29 cellular contexts compared by ENCODE assay signal in the genomic region with DNA sequence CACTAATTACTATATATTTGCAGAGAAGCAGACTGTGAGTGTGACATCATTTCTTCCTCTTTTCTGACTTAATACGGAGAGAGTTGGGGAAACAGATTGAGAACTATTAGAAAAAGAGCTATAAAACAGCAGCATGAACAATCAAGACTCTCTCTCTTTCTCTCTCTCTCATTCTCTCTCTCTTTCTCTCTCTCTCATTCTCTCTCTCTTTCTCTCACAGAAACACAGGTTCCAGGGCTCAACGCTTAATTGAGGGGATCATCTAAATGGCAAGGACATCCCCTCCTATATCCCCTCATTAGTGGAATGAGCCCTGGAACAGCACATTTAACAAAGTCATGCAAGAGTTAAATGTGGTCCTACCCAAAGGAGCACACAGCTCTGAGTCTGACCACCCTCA.
"Had no signal": no experiment of that assay in that cellular context is flagged by ENCODE, and none has a peak within 500 bp of the region (broad histone marks: within the 10 kb centered on the region; RNA-seq: fewer than 3 reads in every experiment).

No MANE protein-coding gene starts in this region.

- H3K27ac Mint-ChIP-seq: immature natural killer cell; nephron; stimulated activated naive CD8-positive, alpha-beta T cell treated with anti-CD3 and anti-CD28 coated beads, Interleukin-15, Interleukin-2, amounts not matched to agents 100 ng/mL and 50 ng/mL, for 24 hours; type B pancreatic cell had no signal

- H3K9me3 Mint-ChIP-seq: type B pancreatic cell had no signal

- FAIRE-seq: islet of Langerhans, pancreas had no signal

- H3K27me3 Mint-ChIP-seq: type B pancreatic cell had no signal

- H3K4me3 Mint-ChIP-seq: immature natural killer cell; naive thymus-derived CD4-positive, alpha-beta T cell; nephron; neural crest cell; stimulated activated naive CD8-positive, alpha-beta T cell treated with anti-CD3 and anti-CD28 coated beads, Interleukin-15, Interleukin-2, amounts not matched to agents 100 ng/mL and 50 ng/mL, for 24 hours; type B pancreatic cell had no signal

- H3K27ac ChIP-seq: left ventricle myocardium inferior, pancreas, prostate gland, skin epidermis, suprapubic skin, tibial artery, vagina had no signal

- H3K9me3 ChIP-seq: mucosa of descending colon, pancreas, prostate gland, suprapubic skin, thoracic aorta, tibial artery, vagina had no signal

- DNase-seq: hypothalamus; immature natural killer cell; left ventricle myocardium inferior; midbrain; mucosa of descending colon; naive thymus-derived CD4-positive, alpha-beta T cell; nucleus accumbens; pancreas; posterior cingulate gyrus; retina; right cardiac atrium; stimulated activated CD4-positive, alpha-beta T cell treated with anti-CD3 and anti-CD28 coated beads, Interleukin-12 subunit alpha, Interleukin-12 subunit beta, amount 100 ng/mL, for 4 hours; stimulated activated CD4-positive, alpha-beta T cell treated with anti-CD3 and anti-CD28 coated beads, Interleukin-15, amount 100 ng/mL, for 24 hours; stimulated activated CD4-positive, alpha-beta T cell treated with anti-CD3 and anti-CD28 coated beads, Interleukin-2, amount 100 ng/mL, for 24 hours; stimulated activated CD4-positive, alpha-beta T cell treated with anti-CD3 and anti-CD28 coated beads, Interleukin-4, amount 100 ng/mL, for 1 hour; stimulated activated naive CD4-positive, alpha-beta T cell; tibial artery had no signal

- H3K4me3 ChIP-seq: left ventricle myocardium inferior, lung, mucosa of descending colon, pancreas, prostate gland, skin epidermis, suprapubic skin, thoracic aorta, tibial artery, vagina had no signal

- H3K4me1 ChIP-seq: left ventricle myocardium inferior, pancreas, prostate gland, vagina had no signal

- H3K36me3 Mint-ChIP-seq: immature natural killer cell; naive thymus-derived CD4-positive, alpha-beta T cell; type B pancreatic cell had no signal

- ATAC-seq: mucosa of descending colon; naive thymus-derived CD4-positive, alpha-beta T cell; pancreas; right cardiac atrium; sciatic nerve had no signal

- H3K36me3 ChIP-seq: left ventricle myocardium inferior, pancreas, prostate gland, suprapubic skin, thoracic aorta, tibial artery, vagina had no signal

- H3K4me1 Mint-ChIP-seq: naive thymus-derived CD4-positive, alpha-beta T cell; neural crest cell had no signal

- H3K27me3 ChIP-seq: pancreas, suprapubic skin, tibial artery, vagina had no signal
